ENCODE assay signal across 1 cellular context in the genomic region with DNA sequence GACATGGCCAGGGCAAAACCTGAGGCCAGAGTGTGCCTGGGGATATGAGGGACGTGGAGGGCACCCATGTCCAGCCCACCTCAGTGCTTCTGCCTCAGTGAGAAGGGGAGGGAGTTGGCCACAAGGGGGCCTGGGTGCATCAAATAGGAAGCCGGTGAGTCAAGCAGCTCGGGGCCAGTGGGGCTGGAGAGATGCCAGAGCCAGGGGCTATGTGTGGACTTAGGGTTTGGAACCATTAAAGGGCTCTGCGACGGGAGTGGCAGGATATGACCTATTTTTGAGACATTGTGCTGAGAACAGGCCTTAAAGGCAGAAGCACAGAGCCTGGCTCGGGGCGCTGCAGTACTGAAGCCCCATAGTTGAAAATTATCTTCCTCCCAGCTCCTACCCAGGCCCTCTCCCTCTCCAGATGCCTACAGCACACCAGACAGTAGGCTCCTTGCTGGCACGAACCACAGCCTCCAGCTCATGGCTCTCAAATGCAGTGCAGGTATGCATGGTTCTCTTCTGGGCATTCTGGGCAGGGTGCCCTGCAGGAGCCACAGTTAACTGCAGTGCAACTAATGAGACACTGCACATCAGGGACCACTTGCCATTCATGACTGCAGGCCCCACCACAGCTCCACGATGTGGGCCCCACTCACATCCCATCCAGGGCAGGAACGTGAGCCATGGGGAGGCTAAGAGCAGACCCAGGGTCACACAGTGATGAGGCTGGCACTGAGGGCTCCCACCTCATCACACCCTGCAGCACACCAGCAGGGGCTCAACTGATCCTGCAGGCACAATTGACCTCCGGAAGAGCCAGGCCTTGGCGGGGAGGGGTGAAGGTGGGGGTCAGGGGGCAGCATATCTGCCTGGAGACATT.
TF ChIP-seq lines count a peak whose summit lies in the region.

No MANE protein-coding gene starts in this region.

TF ChIP-seq in HepG2, 621 proteins besides CTCF, POLR2A, EP300 and RAD21 (continues in another document):
- TF ChIP-seq, protein P1, sequence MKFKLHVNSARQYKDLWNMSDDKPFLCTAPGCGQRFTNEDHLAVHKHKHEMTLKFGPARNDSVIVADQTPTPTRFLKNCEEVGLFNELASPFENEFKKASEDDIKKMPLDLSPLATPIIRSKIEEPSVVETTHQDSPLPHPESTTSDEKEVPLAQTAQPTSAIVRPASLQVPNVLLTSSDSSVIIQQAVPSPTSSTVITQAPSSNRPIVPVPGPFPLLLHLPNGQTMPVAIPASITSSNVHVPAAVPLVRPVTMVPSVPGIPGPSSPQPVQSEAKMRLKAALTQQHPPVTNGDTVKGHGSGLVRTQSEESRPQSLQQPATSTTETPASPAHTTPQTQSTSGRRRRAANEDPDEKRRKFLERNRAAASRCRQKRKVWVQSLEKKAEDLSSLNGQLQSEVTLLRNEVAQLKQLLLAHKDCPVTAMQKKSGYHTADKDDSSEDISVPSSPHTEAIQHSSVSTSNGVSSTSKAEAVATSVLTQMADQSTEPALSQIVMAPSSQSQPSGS (CRISPR knock-in tag; IDR thresholded peaks at IDR 0.05) = no peak
- TF ChIP-seq, protein P2, sequence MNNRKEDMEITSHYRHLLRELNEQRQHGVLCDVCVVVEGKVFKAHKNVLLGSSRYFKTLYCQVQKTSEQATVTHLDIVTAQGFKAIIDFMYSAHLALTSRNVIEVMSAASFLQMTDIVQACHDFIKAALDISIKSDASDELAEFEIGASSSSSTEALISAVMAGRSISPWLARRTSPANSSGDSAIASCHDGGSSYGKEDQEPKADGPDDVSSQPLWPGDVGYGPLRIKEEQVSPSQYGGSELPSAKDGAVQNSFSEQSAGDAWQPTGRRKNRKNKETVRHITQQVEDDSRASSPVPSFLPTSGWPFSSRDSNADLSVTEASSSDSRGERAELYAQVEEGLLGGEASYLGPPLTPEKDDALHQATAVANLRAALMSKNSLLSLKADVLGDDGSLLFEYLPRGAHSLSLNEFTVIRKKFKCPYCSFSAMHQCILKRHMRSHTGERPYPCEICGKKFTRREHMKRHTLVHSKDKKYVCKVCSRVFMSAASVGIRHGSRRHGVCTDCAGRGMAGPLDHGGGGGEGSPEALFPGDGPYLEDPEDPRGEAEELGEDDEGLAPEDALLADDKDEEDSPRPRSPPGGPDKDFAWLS (CRISPR knock-in tag; IDR thresholded peaks at IDR 0.05; ENCODE audit: borderline replicate concordance) = no peak
- TF ChIP-seq ZNF121 (CRISPR knock-in tag; IDR thresholded peaks at IDR 0.05) (peak; percentile 36; the same call in 1 of the 2 replicates), REL (CRISPR knock-in tag; conservative IDR thresholded peaks at IDR 0.05) (no peak), ZNF235 (CRISPR knock-in tag; IDR thresholded peaks at IDR 0.05; ENCODE audit: borderline replicate concordance) (no peak), TOE1 (CRISPR knock-in tag; IDR thresholded peaks at IDR 0.05) (no peak), FLYWCH1 (CRISPR knock-in tag; IDR thresholded peaks at IDR 0.05) (no peak), SMC3 (IDR thresholded peaks at IDR 0.05; ENCODE audit: low read length) (0 out of 2 replicates have a peak, but pooled peaks have one; percentile 7), ZNF350 (CRISPR knock-in tag; IDR thresholded peaks at IDR 0.05; ENCODE audit: borderline replicate concordance, low read depth) (no peak), BRCA1 (CRISPR knock-in tag; IDR thresholded peaks at IDR 0.05) (no peak), ZNF224 (CRISPR knock-in tag; IDR thresholded peaks at IDR 0.05) (no peak), ZNF773 (CRISPR knock-in tag; IDR thresholded peaks at IDR 0.05; ENCODE audit: borderline replicate concordance) (no peak), HOXA3 (CRISPR knock-in tag; IDR thresholded peaks at IDR 0.05) (no peak), SMAD1 (CRISPR knock-in tag; IDR thresholded peaks at IDR 0.05; ENCODE audit: borderline replicate concordance, low read depth) (no peak), SIN3B (IDR thresholded peaks at IDR 0.05; ENCODE audit: low read length) (no peak), ZNF354B (CRISPR knock-in tag; IDR thresholded peaks at IDR 0.05) (no peak), ZNF614 (CRISPR knock-in tag; IDR thresholded peaks at IDR 0.05; ENCODE audit: borderline replicate concordance) (0 out of 2 replicates have a peak, but pooled peaks have one; percentile 19), CBX2 (IDR thresholded peaks at IDR 0.05; ENCODE audit: low read depth, low read length) (no peak), CBX2 (CRISPR knock-in tag; IDR thresholded peaks at IDR 0.05; ENCODE audit: low read depth) (no peak), ZBTB7B (CRISPR knock-in tag; IDR thresholded peaks at IDR 0.05) (peak; percentile 74; the same call in 1 of the 2 replicates), MXI1 (IDR thresholded peaks at IDR 0.05; ENCODE audit: borderline replicate concordance, low read depth, low read length) (0 out of 3 replicates have a peak, but pooled peaks have one; percentile 2), MTA3 (CRISPR knock-in tag; IDR thresholded peaks at IDR 0.05) (no peak), SP1 (IDR thresholded peaks at IDR 0.05) (no peak), SP1 (CRISPR knock-in tag; IDR thresholded peaks at IDR 0.05) (0 out of 2 replicates have a peak, but pooled peaks have one; percentile 22), FOXM1 (CRISPR knock-in tag; IDR thresholded peaks at IDR 0.05) (no peak), PHF20 (CRISPR knock-in tag; IDR thresholded peaks at IDR 0.05) (no peak), THAP11 (CRISPR knock-in tag; IDR thresholded peaks at IDR 0.05) (peak; percentile 0; the same call in 1 of the 2 replicates), ZNF839 (CRISPR knock-in tag; IDR thresholded peaks at IDR 0.05; ENCODE audit: borderline replicate concordance) (no peak), YY1 (IDR thresholded peaks at IDR 0.05; ENCODE audit: insufficient read depth, insufficient replicate concordance, low read depth, low read length) (peak; percentile 10)
- TF ChIP-seq, protein P3, sequence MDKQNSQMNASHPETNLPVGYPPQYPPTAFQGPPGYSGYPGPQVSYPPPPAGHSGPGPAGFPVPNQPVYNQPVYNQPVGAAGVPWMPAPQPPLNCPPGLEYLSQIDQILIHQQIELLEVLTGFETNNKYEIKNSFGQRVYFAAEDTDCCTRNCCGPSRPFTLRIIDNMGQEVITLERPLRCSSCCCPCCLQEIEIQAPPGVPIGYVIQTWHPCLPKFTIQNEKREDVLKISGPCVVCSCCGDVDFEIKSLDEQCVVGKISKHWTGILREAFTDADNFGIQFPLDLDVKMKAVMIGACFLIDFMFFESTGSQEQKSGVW (CRISPR knock-in tag; IDR thresholded peaks at IDR 0.05; ENCODE audit: borderline replicate concordance) = no peak
- TF ChIP-seq, protein P4, sequence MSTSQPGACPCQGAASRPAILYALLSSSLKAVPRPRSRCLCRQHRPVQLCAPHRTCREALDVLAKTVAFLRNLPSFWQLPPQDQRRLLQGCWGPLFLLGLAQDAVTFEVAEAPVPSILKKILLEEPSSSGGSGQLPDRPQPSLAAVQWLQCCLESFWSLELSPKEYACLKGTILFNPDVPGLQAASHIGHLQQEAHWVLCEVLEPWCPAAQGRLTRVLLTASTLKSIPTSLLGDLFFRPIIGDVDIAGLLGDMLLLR (CRISPR knock-in tag; IDR thresholded peaks at IDR 0.05) = no peak
- TF ChIP-seq, protein P5, sequence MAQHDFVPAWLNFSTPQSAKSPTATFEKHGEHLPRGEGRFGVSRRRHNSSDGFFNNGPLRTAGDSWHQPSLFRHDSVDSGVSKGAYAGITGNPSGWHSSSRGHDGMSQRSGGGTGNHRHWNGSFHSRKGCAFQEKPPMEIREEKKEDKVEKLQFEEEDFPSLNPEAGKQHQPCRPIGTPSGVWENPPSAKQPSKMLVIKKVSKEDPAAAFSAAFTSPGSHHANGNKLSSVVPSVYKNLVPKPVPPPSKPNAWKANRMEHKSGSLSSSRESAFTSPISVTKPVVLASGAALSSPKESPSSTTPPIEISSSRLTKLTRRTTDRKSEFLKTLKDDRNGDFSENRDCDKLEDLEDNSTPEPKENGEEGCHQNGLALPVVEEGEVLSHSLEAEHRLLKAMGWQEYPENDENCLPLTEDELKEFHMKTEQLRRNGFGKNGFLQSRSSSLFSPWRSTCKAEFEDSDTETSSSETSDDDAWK (CRISPR knock-in tag; IDR thresholded peaks at IDR 0.05) = no peak
- TF ChIP-seq, protein P6, sequence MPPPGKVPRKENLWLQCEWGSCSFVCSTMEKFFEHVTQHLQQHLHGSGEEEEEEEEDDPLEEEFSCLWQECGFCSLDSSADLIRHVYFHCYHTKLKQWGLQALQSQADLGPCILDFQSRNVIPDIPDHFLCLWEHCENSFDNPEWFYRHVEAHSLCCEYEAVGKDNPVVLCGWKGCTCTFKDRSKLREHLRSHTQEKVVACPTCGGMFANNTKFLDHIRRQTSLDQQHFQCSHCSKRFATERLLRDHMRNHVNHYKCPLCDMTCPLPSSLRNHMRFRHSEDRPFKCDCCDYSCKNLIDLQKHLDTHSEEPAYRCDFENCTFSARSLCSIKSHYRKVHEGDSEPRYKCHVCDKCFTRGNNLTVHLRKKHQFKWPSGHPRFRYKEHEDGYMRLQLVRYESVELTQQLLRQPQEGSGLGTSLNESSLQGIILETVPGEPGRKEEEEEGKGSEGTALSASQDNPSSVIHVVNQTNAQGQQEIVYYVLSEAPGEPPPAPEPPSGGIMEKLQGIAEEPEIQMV (CRISPR knock-in tag; IDR thresholded peaks at IDR 0.05; ENCODE audit: low read depth) = no peak
- TF ChIP-seq, protein P7, sequence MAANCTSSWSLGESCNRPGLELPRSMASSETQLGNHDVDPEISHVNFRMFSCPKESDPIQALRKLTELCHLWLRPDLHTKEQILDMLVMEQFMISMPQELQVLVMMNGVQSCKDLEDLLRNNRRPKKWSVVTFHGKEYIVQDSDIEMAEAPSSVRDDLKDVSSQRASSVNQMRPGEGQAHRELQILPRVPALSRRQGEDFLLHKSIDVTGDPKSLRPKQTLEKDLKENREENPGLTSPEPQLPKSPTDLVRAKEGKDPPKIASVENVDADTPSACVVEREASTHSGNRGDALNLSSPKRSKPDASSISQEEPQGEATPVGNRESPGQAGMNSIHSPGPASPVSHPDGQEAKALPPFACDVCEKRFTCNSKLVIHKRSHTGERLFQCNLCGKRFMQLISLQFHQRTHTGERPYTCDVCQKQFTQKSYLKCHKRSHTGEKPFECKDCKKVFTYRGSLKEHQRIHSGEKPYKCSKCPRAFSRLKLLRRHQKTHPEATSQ (CRISPR knock-in tag; IDR thresholded peaks at IDR 0.05; ENCODE audit: borderline replicate concordance) = no peak
- TF ChIP-seq, protein P8, sequence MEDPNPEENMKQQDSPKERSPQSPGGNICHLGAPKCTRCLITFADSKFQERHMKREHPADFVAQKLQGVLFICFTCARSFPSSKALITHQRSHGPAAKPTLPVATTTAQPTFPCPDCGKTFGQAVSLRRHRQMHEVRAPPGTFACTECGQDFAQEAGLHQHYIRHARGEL (CRISPR knock-in tag; IDR thresholded peaks at IDR 0.05) = no peak
- TF ChIP-seq, protein P9, sequence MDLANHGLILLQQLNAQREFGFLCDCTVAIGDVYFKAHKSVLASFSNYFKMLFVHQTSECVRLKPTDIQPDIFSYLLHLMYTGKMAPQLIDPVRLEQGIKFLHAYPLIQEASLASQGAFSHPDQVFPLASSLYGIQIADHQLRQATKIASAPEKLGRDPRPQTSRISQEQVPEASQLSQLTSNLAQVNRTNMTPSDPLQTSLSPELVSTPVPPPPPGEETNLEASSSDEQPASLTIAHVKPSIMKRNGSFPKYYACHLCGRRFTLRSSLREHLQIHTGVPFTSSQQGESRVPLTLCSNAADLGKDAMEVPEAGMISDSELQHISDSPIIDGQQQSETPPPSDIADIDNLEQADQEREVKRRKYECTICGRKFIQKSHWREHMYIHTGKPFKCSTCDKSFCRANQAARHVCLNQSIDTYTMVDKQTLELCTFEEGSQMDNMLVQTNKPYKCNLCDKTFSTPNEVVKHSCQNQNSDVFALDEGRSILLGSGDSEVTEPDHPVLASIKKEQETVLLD (CRISPR knock-in tag; IDR thresholded peaks at IDR 0.05; ENCODE audit: low read depth) = no peak
- TF ChIP-seq, protein P10, sequence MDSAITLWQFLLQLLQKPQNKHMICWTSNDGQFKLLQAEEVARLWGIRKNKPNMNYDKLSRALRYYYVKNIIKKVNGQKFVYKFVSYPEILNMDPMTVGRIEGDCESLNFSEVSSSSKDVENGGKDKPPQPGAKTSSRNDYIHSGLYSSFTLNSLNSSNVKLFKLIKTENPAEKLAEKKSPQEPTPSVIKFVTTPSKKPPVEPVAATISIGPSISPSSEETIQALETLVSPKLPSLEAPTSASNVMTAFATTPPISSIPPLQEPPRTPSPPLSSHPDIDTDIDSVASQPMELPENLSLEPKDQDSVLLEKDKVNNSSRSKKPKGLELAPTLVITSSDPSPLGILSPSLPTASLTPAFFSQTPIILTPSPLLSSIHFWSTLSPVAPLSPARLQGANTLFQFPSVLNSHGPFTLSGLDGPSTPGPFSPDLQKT (CRISPR knock-in tag; IDR thresholded peaks at IDR 0.05; ENCODE audit: borderline replicate concordance) = no peak
- TF ChIP-seq, protein P11, sequence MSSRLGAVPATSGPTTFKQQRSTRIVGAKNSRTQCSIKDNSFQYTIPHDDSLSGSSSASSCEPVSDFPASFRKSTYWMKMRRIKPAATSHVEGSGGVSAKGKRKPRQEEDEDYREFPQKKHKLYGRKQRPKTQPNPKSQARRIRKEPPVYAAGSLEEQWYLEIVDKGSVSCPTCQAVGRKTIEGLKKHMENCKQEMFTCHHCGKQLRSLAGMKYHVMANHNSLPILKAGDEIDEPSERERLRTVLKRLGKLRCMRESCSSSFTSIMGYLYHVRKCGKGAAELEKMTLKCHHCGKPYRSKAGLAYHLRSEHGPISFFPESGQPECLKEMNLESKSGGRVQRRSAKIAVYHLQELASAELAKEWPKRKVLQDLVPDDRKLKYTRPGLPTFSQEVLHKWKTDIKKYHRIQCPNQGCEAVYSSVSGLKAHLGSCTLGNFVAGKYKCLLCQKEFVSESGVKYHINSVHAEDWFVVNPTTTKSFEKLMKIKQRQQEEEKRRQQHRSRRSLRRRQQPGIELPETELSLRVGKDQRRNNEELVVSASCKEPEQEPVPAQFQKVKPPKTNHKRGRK (CRISPR knock-in tag; IDR thresholded peaks at IDR 0.05) = no peak
- TF ChIP-seq, protein P12, sequence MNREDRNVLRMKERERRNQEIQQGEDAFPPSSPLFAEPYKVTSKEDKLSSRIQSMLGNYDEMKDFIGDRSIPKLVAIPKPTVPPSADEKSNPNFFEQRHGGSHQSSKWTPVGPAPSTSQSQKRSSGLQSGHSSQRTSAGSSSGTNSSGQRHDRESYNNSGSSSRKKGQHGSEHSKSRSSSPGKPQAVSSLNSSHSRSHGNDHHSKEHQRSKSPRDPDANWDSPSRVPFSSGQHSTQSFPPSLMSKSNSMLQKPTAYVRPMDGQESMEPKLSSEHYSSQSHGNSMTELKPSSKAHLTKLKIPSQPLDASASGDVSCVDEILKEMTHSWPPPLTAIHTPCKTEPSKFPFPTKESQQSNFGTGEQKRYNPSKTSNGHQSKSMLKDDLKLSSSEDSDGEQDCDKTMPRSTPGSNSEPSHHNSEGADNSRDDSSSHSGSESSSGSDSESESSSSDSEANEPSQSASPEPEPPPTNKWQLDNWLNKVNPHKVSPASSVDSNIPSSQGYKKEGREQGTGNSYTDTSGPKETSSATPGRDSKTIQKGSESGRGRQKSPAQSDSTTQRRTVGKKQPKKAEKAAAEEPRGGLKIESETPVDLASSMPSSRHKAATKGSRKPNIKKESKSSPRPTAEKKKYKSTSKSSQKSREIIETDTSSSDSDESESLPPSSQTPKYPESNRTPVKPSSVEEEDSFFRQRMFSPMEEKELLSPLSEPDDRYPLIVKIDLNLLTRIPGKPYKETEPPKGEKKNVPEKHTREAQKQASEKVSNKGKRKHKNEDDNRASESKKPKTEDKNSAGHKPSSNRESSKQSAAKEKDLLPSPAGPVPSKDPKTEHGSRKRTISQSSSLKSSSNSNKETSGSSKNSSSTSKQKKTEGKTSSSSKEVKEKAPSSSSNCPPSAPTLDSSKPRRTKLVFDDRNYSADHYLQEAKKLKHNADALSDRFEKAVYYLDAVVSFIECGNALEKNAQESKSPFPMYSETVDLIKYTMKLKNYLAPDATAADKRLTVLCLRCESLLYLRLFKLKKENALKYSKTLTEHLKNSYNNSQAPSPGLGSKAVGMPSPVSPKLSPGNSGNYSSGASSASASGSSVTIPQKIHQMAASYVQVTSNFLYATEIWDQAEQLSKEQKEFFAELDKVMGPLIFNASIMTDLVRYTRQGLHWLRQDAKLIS (CRISPR knock-in tag; IDR thresholded peaks at IDR 0.05) = no peak
